11 cellular contexts compared by ENCODE assay signal in the genomic region with DNA sequence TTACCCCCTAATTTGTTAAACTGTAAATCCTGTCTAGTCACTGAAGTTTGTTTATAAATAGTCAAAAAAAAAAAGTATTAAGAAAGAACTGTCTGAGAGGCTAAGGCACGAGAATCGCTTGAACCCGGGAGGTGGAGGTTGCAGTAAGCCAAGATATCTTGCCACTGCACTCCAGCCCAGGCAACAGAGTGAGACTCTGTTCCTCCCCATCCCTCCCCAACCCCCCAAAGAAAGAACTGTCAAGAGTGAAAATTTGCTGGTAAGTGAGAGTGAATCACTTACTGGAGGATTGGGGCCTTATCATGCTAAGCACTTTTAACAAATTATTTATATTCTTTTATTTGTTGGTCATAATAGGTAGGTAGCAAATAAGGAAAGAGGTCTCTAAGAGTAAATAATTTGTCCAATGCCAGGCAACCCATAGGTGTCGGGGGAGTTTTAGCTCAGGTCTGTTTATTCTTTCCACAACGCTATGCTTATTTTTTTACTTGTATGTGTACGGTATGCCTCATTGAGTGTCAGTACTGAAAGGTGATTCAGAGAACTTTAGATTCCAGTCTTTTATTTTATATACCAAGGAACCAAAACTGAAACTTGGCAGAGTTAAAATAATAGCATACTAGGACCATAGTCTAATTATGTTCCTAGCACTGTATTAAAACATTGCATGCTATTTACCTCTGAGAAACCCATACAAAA. TPM values are rescaled to one million over a fixed set of nuclear protein-coding genes. Genes with fewer than 3 reads are reported as not detected.
DNase-seq lines count a peak whose midpoint lies in the region; ATAC-seq and TF ChIP-seq lines count a peak whose summit lies in the region.
"Had no signal": no experiment of that assay in that cellular context is flagged by ENCODE, and none has a peak within 500 bp of the region (broad histone marks: within the 10 kb centered on the region; RNA-seq: fewer than 3 reads in every experiment).

No MANE protein-coding gene starts in this region.

- H3K4me1 ChIP-seq in CD8-positive, alpha-beta T cell (ENCODE audit: insufficient read depth, low read length) = peaks cover 20% of the 10 kb centered on the region
- peaks cover 29% of the 10 kb centered on the region for H3K4me1 ChIP-seq in GM23338 (ENCODE audit: insufficient read depth)
- H3K4me1 ChIP-seq in esophagus muscularis mucosa = peaks cover 0 to 33% (median 28%) of the 10 kb centered on the region in 4 donors
- H3K4me1 ChIP-seq in body of pancreas = peaks cover 9% of the 10 kb centered on the region

- H3K4me2 ChIP-seq in GM23338 (peak overlapping the region; percentile 98), SU-DHL-6 (ENCODE audit: low read depth, low read length, poor library complexity, severe bottlenecking) (peak overlapping the region; percentile 89)

- H3K27me3 ChIP-seq in CD8-positive, alpha-beta T cell (ENCODE audit: insufficient read depth, low read length) = no peaks in the 10 kb centered on the region
- H3K27me3 ChIP-seq in GM23338 (ENCODE audit: insufficient read depth) = no peaks in the 10 kb centered on the region
- H3K27me3 ChIP-seq in SU-DHL-6 (ENCODE audit: low read length) = no peaks in the 10 kb centered on the region
- no peaks in the 10 kb centered on the region for H3K27me3 ChIP-seq in esophagus muscularis mucosa
- no peaks in the 10 kb centered on the region for H3K27me3 ChIP-seq in body of pancreas
- H3K27me3 ChIP-seq: uterus had no signal

- H3K4me3 ChIP-seq in CD8-positive, alpha-beta T cell (ENCODE audit: low read depth, low read length) = no peak overlapping the region
- H3K4me3 ChIP-seq in GM23338 = peak overlapping the region; percentile 84; the same call in 1 of the 2 replicates
- peak overlapping the region; percentile 97 for H3K4me3 ChIP-seq in SU-DHL-6 (ENCODE audit: insufficient read depth, low read length, poor library complexity, severe bottlenecking)
- H3K4me3 ChIP-seq in esophagus muscularis mucosa = peak overlapping the region in 2 of 4 donors; percentile 5 to 17
- H3K4me3 ChIP-seq in body of pancreas = no peak overlapping the region

- peaks cover 67% of the 10 kb centered on the region for H3K79me2 ChIP-seq in GM23338 (replicated peaks; ENCODE audit: insufficient read depth)
- peaks cover 73% of the 10 kb centered on the region for H3K79me2 ChIP-seq in SU-DHL-6 (ENCODE audit: insufficient read depth, low read length)

- ATAC-seq in CD8-positive, alpha-beta T cell = no peak
- ATAC-seq in GM23338 (no peak), body of pancreas (no peak)

- H3K9ac ChIP-seq in SU-DHL-6 (ENCODE audit: low read length) = peak overlapping the region; percentile 94

- peaks cover 12% of the 10 kb centered on the region for H3K36me3 Mint-ChIP-seq in CD8-positive, alpha-beta T cell
- peaks cover 25% of the 10 kb centered on the region for H3K36me3 Mint-ChIP-seq in GM23338 (ENCODE audit: low read depth)
- H3K36me3 Mint-ChIP-seq: mesothelial cell of epicardium had no signal

- H3K9me3 Mint-ChIP-seq in CD8-positive, alpha-beta T cell = no peaks in the 10 kb centered on the region
- peaks cover 15% of the 10 kb centered on the region for H3K9me3 Mint-ChIP-seq in GM23338
- H3K9me3 Mint-ChIP-seq: mesothelial cell of epicardium had no signal

- H3K36me3 ChIP-seq in CD8-positive, alpha-beta T cell (ENCODE audit: insufficient read depth, low read length) = no peaks in the 10 kb centered on the region
- H3K36me3 ChIP-seq in GM23338 (ENCODE audit: insufficient read depth) = no peaks in the 10 kb centered on the region
- peaks cover 24% of the 10 kb centered on the region for H3K36me3 ChIP-seq in SU-DHL-6 (ENCODE audit: low read length)
- no peaks in the 10 kb centered on the region for H3K36me3 ChIP-seq in esophagus muscularis mucosa
- no peaks in the 10 kb centered on the region for H3K36me3 ChIP-seq in body of pancreas (replicated peaks in 1 of 2; ENCODE audit: insufficient read depth in 1 of 2, low read depth in 2 of 2)
- H3K36me3 ChIP-seq: uterus had no signal

- no peaks in the 10 kb centered on the region for H3K9me2 ChIP-seq in GM23338 (ENCODE audit: insufficient read depth)
- H3K9me2 ChIP-seq in SU-DHL-6 (replicated peaks; ENCODE audit: insufficient read depth, low read length) = no peaks in the 10 kb centered on the region

- 60% methylated on average over 6 of the region's 6 CpGs for WGBS in esophagus muscularis mucosa
- 86 to 93% methylated on average over 6 of the region's 6 CpGs for WGBS in body of pancreas, 2 donors

- intact Hi-C loops in CD8-positive, alpha-beta T cell (cut with DNase I, micrococcal nuclease) = loop anchor here in 1 of 2 experiments (5.0 kb wide), 1 partner anchor 41 kb away; no protein-coding TSS in a partner anchor
- intact Hi-C loops in esophagus muscularis mucosa (cut with DNase I) (no loop called here), body of pancreas (cut with DNase I) (no loop called here)

- CTCF ChIA-PET in CD8-positive, alpha-beta T cell (lab: Charles Lee) = no interaction called here

- DNase-seq in CD8-positive, alpha-beta T cell = no peak
- DNase-seq in GM23338 (ENCODE audit: low spot score) (no peak), esophagus muscularis mucosa (ENCODE audit: extremely low spot score) (no peak), GM19240 (ENCODE audit: insufficient read length, low spot score) (no peak), HPDE6-E6E7 (ENCODE audit: extremely low spot score) (no peak), body of pancreas (no peak)
- DNase-seq: amygdala, DMS79, uterus had no signal

- peaks cover 53% of the 10 kb centered on the region for H3K4me1 Mint-ChIP-seq in CD8-positive, alpha-beta T cell (ENCODE audit: low read depth)
- peaks cover 53% of the 10 kb centered on the region for H3K4me1 Mint-ChIP-seq in GM23338

- no peak overlapping the region for H3K27ac ChIP-seq in CD8-positive, alpha-beta T cell (ENCODE audit: low read depth, low read length)
- H3K27ac ChIP-seq in GM23338 (ENCODE audit: low read depth) (no peak overlapping the region), SU-DHL-6 (ENCODE audit: low read depth, low read length) (peak overlapping the region; percentile 71), esophagus muscularis mucosa (replicated peaks in 1 of 4) (peak overlapping the region in 3 of 4 donors; percentile 5 to 45 (median 25)), body of pancreas (no peak overlapping the region)
- H3K27ac ChIP-seq: uterus had no signal

- H3K4me3 Mint-ChIP-seq in CD8-positive, alpha-beta T cell = peak overlapping the region; percentile 96
- H3K4me3 Mint-ChIP-seq in GM23338 = peak overlapping the region; percentile 93

- H4K20me1 ChIP-seq in GM23338 (replicated peaks; ENCODE audit: insufficient read depth) (peaks cover 21% of the 10 kb centered on the region), SU-DHL-6 (ENCODE audit: low read depth, low read length) (peaks cover 29% of the 10 kb centered on the region)

- POLR2A ChIA-PET in CD8-positive, alpha-beta T cell (lab: Charles Lee) = no interaction called here

- H2AFZ ChIP-seq in GM23338 (no peak overlapping the region), SU-DHL-6 (ENCODE audit: low read depth, low read length, severe bottlenecking) (no peak overlapping the region)

- TF ChIP-seq POLR2A in esophagus muscularis mucosa (IDR thresholded peaks at IDR 0.05; ENCODE audit: low read depth) = no peak
- no peak for TF ChIP-seq POLR2A in body of pancreas (IDR thresholded peaks at IDR 0.05)

- no peaks in the 10 kb centered on the region for H3K9me3 ChIP-seq in CD8-positive, alpha-beta T cell (ENCODE audit: low read length)
- no peaks in the 10 kb centered on the region for H3K9me3 ChIP-seq in SU-DHL-6 (ENCODE audit: insufficient read depth, low read length)
- H3K9me3 ChIP-seq in esophagus muscularis mucosa = no peaks in the 10 kb centered on the region
- no peaks in the 10 kb centered on the region for H3K9me3 ChIP-seq in body of pancreas
- H3K9me3 ChIP-seq: uterus had no signal

- H3K27ac Mint-ChIP-seq in CD8-positive, alpha-beta T cell = no peak overlapping the region
- H3K27ac Mint-ChIP-seq in GM23338 = no peak overlapping the region
- H3K27ac Mint-ChIP-seq: mesothelial cell of epicardium had no signal

- TF ChIP-seq CTCF in CD8-positive, alpha-beta T cell (IDR thresholded peaks at IDR 0.05) = no peak
- TF ChIP-seq CTCF in GM23338 (conservative IDR thresholded peaks at IDR 0.05; ENCODE audit: low read depth in 2 of 2) = no peak
- TF ChIP-seq CTCF in SU-DHL-6 (IDR thresholded peaks at IDR 0.05; ENCODE audit: insufficient read depth, low read length, poor library complexity, severe bottlenecking) = no peak
- TF ChIP-seq CTCF in esophagus muscularis mucosa (IDR thresholded peaks at IDR 0.05) = no peak
- no peak for TF ChIP-seq CTCF in body of pancreas (IDR thresholded peaks at IDR 0.05)

- no peak for TF ChIP-seq EP300 in esophagus muscularis mucosa (IDR thresholded peaks at IDR 0.05)

- H3K27me3 Mint-ChIP-seq in CD8-positive, alpha-beta T cell (ENCODE audit: low read depth) = no peaks in the 10 kb centered on the region
- no peaks in the 10 kb centered on the region for H3K27me3 Mint-ChIP-seq in GM23338 (ENCODE audit: insufficient read depth, low read depth, poor library complexity)

- 0 out of 2 replicates have a peak, but pooled peaks cover 4% of the 10 kb centered on the region for H3F3A ChIP-seq in GM23338 (replicated peaks; ENCODE audit: low read depth)
- peaks cover 24% of the 10 kb centered on the region for H3F3A ChIP-seq in SU-DHL-6 (ENCODE audit: insufficient read depth)

TF ChIP-seq in GM23338, 12 proteins besides CTCF, POLR2A, EP300 and RAD21 (continues in another document):
- no peak for TF ChIP-seq EZH2phosphoT487 (IDR thresholded peaks at IDR 0.05; ENCODE audit: unreplicated experiment)
- TF ChIP-seq ZNF114 (CRISPR knock-in tag; IDR thresholded peaks at IDR 0.05) = no peak
- TF ChIP-seq, protein P1, sequence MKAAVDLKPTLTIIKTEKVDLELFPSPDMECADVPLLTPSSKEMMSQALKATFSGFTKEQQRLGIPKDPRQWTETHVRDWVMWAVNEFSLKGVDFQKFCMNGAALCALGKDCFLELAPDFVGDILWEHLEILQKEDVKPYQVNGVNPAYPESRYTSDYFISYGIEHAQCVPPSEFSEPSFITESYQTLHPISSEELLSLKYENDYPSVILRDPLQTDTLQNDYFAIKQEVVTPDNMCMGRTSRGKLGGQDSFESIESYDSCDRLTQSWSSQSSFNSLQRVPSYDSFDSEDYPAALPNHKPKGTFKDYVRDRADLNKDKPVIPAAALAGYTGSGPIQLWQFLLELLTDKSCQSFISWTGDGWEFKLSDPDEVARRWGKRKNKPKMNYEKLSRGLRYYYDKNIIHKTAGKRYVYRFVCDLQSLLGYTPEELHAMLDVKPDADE (IDR thresholded peaks at IDR 0.05) = no peak
- TF ChIP-seq POLR2AphosphoS5 (IDR thresholded peaks at IDR 0.05; ENCODE audit: low read depth) = no peak
- no peak for TF ChIP-seq ZNF331 (CRISPR knock-in tag; IDR thresholded peaks at IDR 0.05; ENCODE audit: low read depth)
- TF ChIP-seq STAT1 (IDR thresholded peaks at IDR 0.05; ENCODE audit: unreplicated experiment) = no peak
- TF ChIP-seq JUNB (IDR thresholded peaks at IDR 0.05; ENCODE audit: unreplicated experiment) = no peak
- no peak for TF ChIP-seq CREB1 (CRISPR knock-in tag; IDR thresholded peaks at IDR 0.05; ENCODE audit: low read depth)

RNA-seq across cellular contexts. Expression of a gene that starts 2.5 kb away (rescaled TPM):
- total RNA-seq in CD8-positive, alpha-beta T cell = 10 to 100 TPM; 11.5 to 12.3 TPM
- 15.2 and 27.3 TPM in 2 replicates for total RNA-seq in GM23338 (2014; rRNA removed; shearing (Covaris generic))
- polyA plus RNA-seq in GM23338 (2016; fragmentation: Nextera tagmentation; extraction: Ambion mirVana) = 8.1 and 9.4 TPM in 2 replicates
- total RNA-seq in esophagus muscularis mucosa (10 to 100 TPM in 1 of 4 donors, 1 to 10 TPM in 3; 5.2 to 14.1 (median 8.1) TPM), body of pancreas (10 to 100 TPM in 1 of 2 donors, 1 to 10 TPM in 1; 4.2 to 12.2 TPM)

Comparison
In these comparisons a context has a peak if more than half of its experiments do, and no peak if none do; other contexts are left out.
1. H3K27ac ChIP-seq: peak in SU-DHL-6 (single experiment) and esophagus muscularis mucosa (3 of 4); none in CD8-positive, alpha-beta T cell (single experiment), GM23338 (single experiment) and body of pancreas (0 of 4).
2. H3K4me3 ChIP-seq: peak in GM23338 (single experiment) and SU-DHL-6 (single experiment); none in CD8-positive, alpha-beta T cell (single experiment) and body of pancreas (0 of 2).